In genomic region chr7:70285176-70285575, GRCh38 we compare ENCODE assay signal across 26 cellular contexts.
"Had no signal": no experiment of that assay in that cellular context is flagged by ENCODE, and none has a peak within 500 bp of the region (broad histone marks: within the 10 kb centered on the region; RNA-seq: fewer than 3 reads in every experiment).

No MANE protein-coding gene starts in this region.

- ATAC-seq: activated T-cell treated with anti-CD3 and anti-CD28 coated beads, Interleukin-2, amount 50 U/mL, for 72 hours; body of pancreas; K562; Panc1; Right ventricle myocardium inferior; T-cell had no signal

- H3K4me3 ChIP-seq: body of pancreas, K562, SK-N-MC had no signal

- DNase-seq: activated B cell treated with CpG ODN at 0.5 μM for 24 hours; activated CD4-positive, alpha-beta memory T cell treated with anti-CD3 and anti-CD28 coated beads, Interleukin-2, amount 10 ng/mL, durations not matched to agents 7 days and 5 days; activated CD4-positive, alpha-beta T cell treated with anti-CD3 and anti-CD28 coated beads, Interleukin-2, amount 10 ng/mL, durations not matched to agents 7 days and 5 days; activated naive CD4-positive, alpha-beta T cell treated with anti-CD3 and anti-CD28 coated beads, Interleukin-2, amount 50 U/mL, for 16 hours; activated T-cell treated with anti-CD3 and anti-CD28 coated beads for 4 hours; activated T-cell treated with anti-CD3 and anti-CD28 coated beads, Interleukin-2, amount 50 U/mL, for 72 hours; aorta; body of pancreas; Karpas-422; MM.1S; NCI-H1105; NCI-H2029; NCI-H510A; NCI-H526 treated with DMSO at 0.1 percent for 48 hours; NK-92 treated with Interleukin-12 subunit alpha and Interleukin-12 subunit beta, amount 100 ng/mL, for 24 hours; OCI-M1; RPMI8226; T-cell; T-helper 2 cell; T1000 had no signal

- H3K27ac ChIP-seq: body of pancreas, SK-N-MC had no signal

- H3K27ac Mint-ChIP-seq: activated B cell treated with CpG ODN at 0.5 μM for 24 hours; activated CD4-positive, alpha-beta memory T cell treated with anti-CD3 and anti-CD28 coated beads, Interleukin-2, amount 10 ng/mL, durations not matched to agents 7 days and 5 days; activated CD4-positive, alpha-beta T cell treated with anti-CD3 and anti-CD28 coated beads, Interleukin-2, amount 10 ng/mL, durations not matched to agents 7 days and 5 days; activated T-cell treated with anti-CD3 and anti-CD28 coated beads, Interleukin-2, amount 50 U/mL, for 72 hours; activated T-helper 2 cell treated with anti-CD3 and anti-CD28 coated beads, Interferon-gamma antibody, Interleukin-2, Interleukin-4, amounts not matched to agents 10 μg/mL and 5 μg/mL and 100 μg/mL, durations not matched to agents 14 hours and 24 hours and 36 hours; T-cell had no signal

- H3K36me3 Mint-ChIP-seq: T-cell had no signal

- H3K4me1 Mint-ChIP-seq: activated B cell treated with CpG ODN at 0.5 μM for 24 hours; activated CD4-positive, alpha-beta memory T cell treated with anti-CD3 and anti-CD28 coated beads, Interleukin-2, amount 10 ng/mL, durations not matched to agents 7 days and 5 days; activated CD4-positive, alpha-beta T cell treated with anti-CD3 and anti-CD28 coated beads, Interleukin-2, amount 10 ng/mL, durations not matched to agents 7 days and 5 days; central memory CD8-positive, alpha-beta T cell had no signal

- H3K9me3 Mint-ChIP-seq: activated B cell treated with CpG ODN at 0.5 μM for 24 hours; activated CD4-positive, alpha-beta T cell treated with anti-CD3 and anti-CD28 coated beads, Interleukin-2, amount 10 ng/mL, durations not matched to agents 7 days and 5 days; central memory CD8-positive, alpha-beta T cell had no signal

- H3K4me3 Mint-ChIP-seq: activated B cell treated with CpG ODN at 0.5 μM for 24 hours; activated CD4-positive, alpha-beta memory T cell treated with anti-CD3 and anti-CD28 coated beads, Interleukin-2, amount 10 ng/mL, durations not matched to agents 7 days and 5 days; activated CD4-positive, alpha-beta T cell treated with anti-CD3 and anti-CD28 coated beads, Interleukin-2, amount 10 ng/mL, durations not matched to agents 7 days and 5 days; activated T-cell treated with anti-CD3 and anti-CD28 coated beads, Interleukin-2, amount 50 U/mL, for 72 hours; central memory CD8-positive, alpha-beta T cell; T-cell had no signal

- H3K27me3 Mint-ChIP-seq: activated B cell treated with CpG ODN at 0.5 μM for 24 hours; activated CD4-positive, alpha-beta memory T cell treated with anti-CD3 and anti-CD28 coated beads, Interleukin-2, amount 10 ng/mL, durations not matched to agents 7 days and 5 days; central memory CD8-positive, alpha-beta T cell; T-cell had no signal

- H3K4me1 ChIP-seq: body of pancreas had no signal

- H3K27me3 ChIP-seq: body of pancreas had no signal
